9 cellular contexts compared by ENCODE assay signal in the genomic region with DNA sequence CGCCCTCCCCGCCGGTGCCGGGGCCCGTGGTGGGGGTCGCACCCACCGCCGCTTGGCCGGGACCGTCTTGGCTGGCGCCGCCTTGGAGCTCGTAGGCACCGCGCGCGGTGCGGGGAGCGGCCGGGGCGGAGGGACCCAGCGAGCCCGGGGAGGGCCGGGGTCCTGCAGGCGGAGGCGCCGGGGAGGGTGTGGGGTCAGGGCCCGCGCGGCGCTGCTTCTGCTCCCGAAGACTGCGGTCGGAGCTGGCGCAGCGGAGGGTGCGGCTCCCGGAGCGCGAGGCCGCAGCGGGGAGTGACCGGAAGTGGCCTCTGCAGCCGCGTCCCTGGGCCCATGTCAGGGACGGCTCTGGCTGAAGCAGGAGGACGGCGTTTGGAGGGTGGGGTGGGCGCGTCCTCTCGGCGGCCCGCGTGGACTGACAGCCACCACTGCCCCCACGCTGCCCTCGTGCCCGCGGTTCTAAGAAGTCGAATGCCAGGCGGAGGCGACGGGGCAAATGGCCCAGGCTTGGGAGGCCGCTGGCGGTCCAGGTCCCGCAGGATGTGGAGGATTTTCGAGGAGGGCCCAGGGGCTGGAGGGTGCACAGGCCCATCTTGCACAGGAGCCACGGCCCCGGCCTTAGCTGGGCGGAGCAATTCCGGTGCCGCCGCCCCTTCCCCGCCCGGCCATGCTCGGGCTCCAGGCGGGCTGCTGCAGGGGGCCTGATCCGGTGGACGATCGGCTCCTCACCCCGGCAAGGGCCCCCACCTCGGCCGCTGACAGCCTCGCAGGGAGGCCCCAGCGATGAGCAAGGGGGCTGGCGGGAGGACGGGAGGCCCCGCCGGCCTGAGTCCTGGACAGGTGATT. TPM values are rescaled to one million over a fixed set of nuclear protein-coding genes. Genes with fewer than 3 reads are reported as not detected.
A peak's percentile ranks its signal among the peaks of the same experiment; 100 is the strongest.
DNase-seq lines count a peak whose midpoint lies in the region; ATAC-seq lines count a peak whose summit lies in the region.
"Had no signal": no experiment of that assay in that cellular context is flagged by ENCODE, and none has a peak within 500 bp of the region (broad histone marks: within the 10 kb centered on the region; RNA-seq: fewer than 3 reads in every experiment).

No MANE protein-coding gene starts in this region.

- POLR2A ChIA-PET in T-cell (lab: Charles Lee): no interaction called here

- H3K27ac Mint-ChIP-seq in activated T-cell treated with anti-CD3 and anti-CD28 coated beads, Interleukin-2, amount 50 U/mL, for 24 hours: no peak overlapping the region
- H3K27ac Mint-ChIP-seq in T-cell: no peak overlapping the region
- H3K27ac Mint-ChIP-seq: activated naive CD4-positive, alpha-beta T cell treated with anti-CD3 and anti-CD28 coated beads, Interleukin-2, amount 50 U/mL, for 24 hours had no signal

- DNase-seq in activated T-cell treated with anti-CD3 and anti-CD28 coated beads, Interleukin-2, amount 50 U/mL, for 24 hours: peak; percentile 42
- DNase-seq in activated T-cell treated with anti-CD3 and anti-CD28 coated beads, Interleukin-2, amount 50 U/mL, for 48 hours: no peak
- DNase-seq in T-cell (no peak), fibroblast of gingiva (ENCODE audit: low read depth) (peak; percentile 73), mucosa of gallbladder (ENCODE audit: low spot score) (peak; percentile 52)
- DNase-seq in stimulated activated naive CD4-positive, alpha-beta T cell treated with Interleukin-2 at 50 U/mL for 16 hours (lab: John Stamatoyannopoulos, UW): no peak

- WGBS in urinary bladder: 2% methylated on average over 88 of the region's 88 CpGs

- no peaks in the 10 kb centered on the region for H3K36me3 ChIP-seq in urinary bladder (ENCODE audit: insufficient read depth)

- CTCF ChIA-PET in T-cell (lab: Charles Lee): no interaction called here

- H3K36me3 Mint-ChIP-seq in activated T-cell treated with anti-CD3 and anti-CD28 coated beads, Interleukin-2, amount 50 U/mL, for 24 hours (ENCODE audit: low read depth): no peaks in the 10 kb centered on the region
- peaks cover 3% of the 10 kb centered on the region for H3K36me3 Mint-ChIP-seq in T-cell

- H3K4me3 Mint-ChIP-seq in activated T-cell treated with anti-CD3 and anti-CD28 coated beads, Interleukin-2, amount 50 U/mL, for 24 hours: no peak overlapping the region
- peak overlapping the region in 2 of 3 donors; percentile 39 to 60 for H3K4me3 Mint-ChIP-seq in T-cell

- H3K27ac ChIP-seq in urinary bladder (ENCODE audit: low read depth): peak overlapping the region; percentile 81

- ATAC-seq in T-cell (replicated peaks in 1 of 4) (peak; percentile 13 to 58 (median 40)), GM19455 (IDR thresholded peaks at IDR 0.05; ENCODE audit: unreplicated experiment) (no peak)

- peak overlapping the region; percentile 82 for H3K4me3 ChIP-seq in urinary bladder (ENCODE audit: low read depth, low read length)

- peaks cover 50% of the 10 kb centered on the region for H3K27me3 Mint-ChIP-seq in activated T-cell treated with anti-CD3 and anti-CD28 coated beads, Interleukin-2, amount 50 U/mL, for 24 hours
- peaks cover 42 to 54% of the 10 kb centered on the region in 2 donors for H3K27me3 Mint-ChIP-seq in T-cell

- peaks cover 14% of the 10 kb centered on the region for H3K4me1 Mint-ChIP-seq in activated T-cell treated with anti-CD3 and anti-CD28 coated beads, Interleukin-2, amount 50 U/mL, for 24 hours (ENCODE audit: low read depth)
- H3K4me1 Mint-ChIP-seq in T-cell: peaks cover 5 to 19% (median 16%) of the 10 kb centered on the region in 3 donors

- no peaks in the 10 kb centered on the region for H3K9me3 Mint-ChIP-seq in activated T-cell treated with anti-CD3 and anti-CD28 coated beads, Interleukin-2, amount 50 U/mL, for 24 hours
- H3K9me3 Mint-ChIP-seq in T-cell: no peaks in the 10 kb centered on the region

- H3K4me1 ChIP-seq in urinary bladder (ENCODE audit: insufficient read depth): no peaks in the 10 kb centered on the region

RNA-seq across cellular contexts. Expression of gene ZNF669, which starts 7.7 kb away (rescaled TPM):
- total RNA-seq in T-cell (10 to 100 TPM; 11.0 to 13.7 (median 12.8) TPM), mucosa of gallbladder (7.0 TPM), urinary bladder (12.0 TPM)
- polyA plus RNA-seq in urinary bladder: 5.8 TPM

RNA-seq across cellular contexts. Expression of gene ZNF670, which starts 33.2 kb away (rescaled TPM):
- total RNA-seq in T-cell (1 to 10 TPM in 3 of 5 donors, under 1 TPM in 2; 0.78 to 2.5 (median 1.7) TPM), mucosa of gallbladder (3.8 TPM), urinary bladder (8.7 TPM)
- 3.0 TPM for polyA plus RNA-seq in urinary bladder

RNA-seq across cellular contexts. Expression of gene ZNF124, which starts 60.0 kb away (rescaled TPM):
- total RNA-seq in T-cell (10 to 100 TPM; 17.0 to 22.1 (median 18.3) TPM), mucosa of gallbladder (34.2 TPM), urinary bladder (116 TPM)
- 2.1 TPM for polyA plus RNA-seq in urinary bladder

Comparison
In these comparisons a context has a peak if more than half of its experiments do, and no peak if none do; other contexts are left out.
1. DNase-seq: peak in activated T-cell treated with anti-CD3 and anti-CD28 coated beads, Interleukin-2, amount 50 U/mL, for 24 hours (single experiment), fibroblast of gingiva (single experiment) and mucosa of gallbladder (single experiment); none in activated T-cell treated with anti-CD3 and anti-CD28 coated beads, Interleukin-2, amount 50 U/mL, for 48 hours (0 of 2), T-cell (0 of 34) and stimulated activated naive CD4-positive, alpha-beta T cell treated with Interleukin-2 at 50 U/mL for 16 hours (single experiment).